Comparison of ENCODE assay signal across 25 cellular contexts in genomic region chr3:144054766-144055165, GRCh38.
"Had no signal": no experiment of that assay in that cellular context is flagged by ENCODE, and none has a peak within 500 bp of the region (broad histone marks: within the 10 kb centered on the region; RNA-seq: fewer than 3 reads in every experiment).

No MANE protein-coding gene starts in this region.

- H3K27ac ChIP-seq: KMS-11, SJSA1, SK-N-MC had no signal

- H3K9ac ChIP-seq: KMS-11 had no signal

- H3K4me2 ChIP-seq: KMS-11 had no signal

- DNase-seq: Kasumi-1, MV-4-11, NCI-H1048, NCI-H1105, NCI-H1417 treated with DMSO at 0.1 percent for 48 hours, NCI-H146, NCI-H1694 treated with DMSO at 0.1 percent for 48 hours, NCI-H1930, NCI-H2081, NCI-H2171, NCI-H226, NCI-H446, NCI-H510A, NCI-H524 treated with DMSO at 0.1 percent for 48 hours, NCI-H69, NCI-H774, Right ventricle myocardium superior, RPMI8226, SIG-M5 had no signal

- H3K4me3 ChIP-seq: K562, SJSA1, SK-N-MC had no signal

- H3K36me3 ChIP-seq: SJSA1 had no signal

- ATAC-seq: K562 had no signal

- H3K27me3 ChIP-seq: SJSA1 had no signal

- H3K4me3 Mint-ChIP-seq: IgD-negative memory B cell had no signal

- H3K27me3 Mint-ChIP-seq: IgD-negative memory B cell had no signal

- H3K9me3 ChIP-seq: SJSA1 had no signal

- H3K27ac Mint-ChIP-seq: IgD-negative memory B cell had no signal

- H3K9me3 Mint-ChIP-seq: IgD-negative memory B cell had no signal

- FAIRE-seq: K562, RCC 7860 had no signal

- H3K4me1 ChIP-seq: SJSA1 had no signal
